In genomic region chr1:224258351-224258750, GRCh38 we compare ENCODE assay signal across 26 cellular contexts.
"Had no signal": no experiment of that assay in that cellular context is flagged by ENCODE, and none has a peak within 500 bp of the region (broad histone marks: within the 10 kb centered on the region; RNA-seq: fewer than 3 reads in every experiment).

No MANE protein-coding gene starts in this region.

- H3K27me3 ChIP-seq: neural progenitor cell, ovary, right lobe of liver, sigmoid colon, stomach, thyroid gland, tibial nerve, upper lobe of left lung, vagina had no signal

- H2AFZ ChIP-seq: neural progenitor cell, parathyroid adenoma had no signal

- H3K4me3 ChIP-seq: neural progenitor cell, ovary, psoas muscle, right lobe of liver, sigmoid colon, stomach, thoracic aorta, thyroid gland, tibial nerve, upper lobe of left lung, vagina had no signal

- H3K4me2 ChIP-seq: neural progenitor cell had no signal

- DNase-seq: natural killer cell; occipital lobe; ovary; posterior cingulate gyrus; psoas muscle; right cardiac atrium; right lobe of liver; sigmoid colon; small intestine; stimulated activated CD4-positive, alpha-beta T cell treated with anti-CD3 and anti-CD28 coated beads, Interleukin-15, amount 100 ng/mL, for 24 hours; stimulated activated CD4-positive, alpha-beta T cell treated with anti-CD3 and anti-CD28 coated beads, Interleukin-2, amount 100 ng/mL, for 24 hours; stimulated activated CD4-positive, alpha-beta T cell treated with anti-CD3 and anti-CD28 coated beads, Interleukin-2, amount 100 ng/mL, for 48 hours; stimulated activated CD4-positive, alpha-beta T cell treated with anti-CD3 and anti-CD28 coated beads, Interleukin-4, amount 100 ng/mL, for 24 hours; stimulated activated naive B cell treated with anti-CD40 and anti-IgM and Interleukin-4, amounts not matched to agents 10 μg/mL and 1 μg/mL and 100 μg/mL, for 72 hours; stimulated activated naive CD4-positive, alpha-beta T cell treated with Interleukin-2 at 50 U/mL for 16 hours; stomach; thyroid gland; trophoblast cell; upper lobe of left lung had no signal

- H3K9ac ChIP-seq: neural progenitor cell, parathyroid adenoma had no signal

- H3K27ac ChIP-seq: neural progenitor cell, ovary, parathyroid adenoma, psoas muscle, right lobe of liver, sigmoid colon, stomach, thoracic aorta, thyroid gland, tibial nerve, upper lobe of left lung, vagina had no signal

- FAIRE-seq: small intestine, urothelium cell line had no signal

- H3K79me2 ChIP-seq: parathyroid adenoma had no signal

- H3K9me3 ChIP-seq: ovary, psoas muscle, right lobe of liver, sigmoid colon, stomach, thoracic aorta, thyroid gland, tibial nerve, upper lobe of left lung, vagina had no signal

- H3K36me3 ChIP-seq: neural progenitor cell, ovary, right lobe of liver, thoracic aorta, thyroid gland had no signal

- ATAC-seq: natural killer cell; psoas muscle; right cardiac atrium; right lobe of liver; stimulated activated effector memory CD8-positive, alpha-beta T cell treated with anti-CD3 and anti-CD28 coated beads, Interleukin-12 subunit alpha, Interleukin-12 subunit beta, amount 100 ng/mL, for 72 hours; stimulated activated naive B cell treated with anti-CD40 and anti-IgM and Interleukin-4, amounts not matched to agents 10 μg/mL and 1 μg/mL and 100 μg/mL, for 72 hours had no signal

- H3K4me1 ChIP-seq: parathyroid adenoma, psoas muscle, right lobe of liver, sigmoid colon, thyroid gland, tibial nerve, upper lobe of left lung, vagina had no signal
